ENCODE assay signal across 23 cellular contexts in the genomic region with DNA sequence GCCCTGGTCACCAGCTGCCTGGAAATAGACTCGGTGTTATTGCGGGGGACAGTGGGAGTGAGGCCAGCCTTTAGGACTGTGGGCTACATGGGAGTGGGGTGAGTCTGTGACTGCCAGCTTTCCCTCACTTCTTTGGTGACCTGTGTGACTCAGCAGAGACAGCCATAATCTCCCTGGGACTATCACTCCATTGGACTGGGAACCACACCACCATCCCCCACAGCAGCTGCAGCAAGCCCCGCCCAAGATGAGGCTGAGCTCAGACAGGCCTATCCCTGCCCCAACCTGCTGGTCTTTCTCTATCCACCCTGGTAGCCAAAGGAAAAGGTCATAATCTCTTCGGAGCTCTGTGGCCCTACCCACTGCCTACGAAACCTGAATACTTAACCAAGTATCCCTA.
"Had no signal": no experiment of that assay in that cellular context is flagged by ENCODE, and none has a peak within 500 bp of the region (broad histone marks: within the 10 kb centered on the region; RNA-seq: fewer than 3 reads in every experiment).

No MANE protein-coding gene starts in this region.

- H3K27ac ChIP-seq: cardiac muscle cell, esophagus muscularis mucosa, gastrocnemius medialis, left lung, ovary, psoas muscle, right atrium auricular region, upper lobe of left lung had no signal

- H3K36me3 ChIP-seq: cardiac muscle cell, esophagus muscularis mucosa, gastrocnemius medialis, left lung, ovary, right atrium auricular region, upper lobe of left lung had no signal

- DNase-seq: activated CD4-positive, alpha-beta memory T cell treated with anti-CD3 and anti-CD28 coated beads for 36 hours; activated CD4-positive, alpha-beta T cell treated with anti-CD3 and anti-CD28 coated beads for 48 hours; activated effector memory CD4-positive, alpha-beta T cell treated with anti-CD3 and anti-CD28 coated beads, Interleukin-2, amount 50 U/mL, for 16 hours; activated naive CD4-positive, alpha-beta T cell treated with anti-CD3 and anti-CD28 coated beads, Interleukin-2, amount 50 U/mL, for 16 hours; activated naive CD8-positive, alpha-beta T cell treated with anti-CD3 and anti-CD28 coated beads, Interleukin-2, amount 50 U/mL, for 24 hours; activated T-cell treated with anti-CD3 and anti-CD28 coated beads for 4 hours; cortex of kidney; gastrocnemius medialis; hippocampal formation; kidney glomerular epithelial cell; left lung; natural killer cell; ovary; psoas muscle; stimulated activated CD4-positive, alpha-beta T cell treated with anti-CD3 and anti-CD28 coated beads, Interleukin-4, amount 100 ng/mL, for 24 hours; stimulated activated naive CD4-positive, alpha-beta T cell treated with Interleukin-2 at 50 U/mL for 16 hours; T-helper 1 cell; T-helper 9 cell; upper lobe of left lung had no signal

- H3K4me1 ChIP-seq: esophagus muscularis mucosa, gastrocnemius medialis, left lung, psoas muscle, right atrium auricular region, upper lobe of left lung had no signal

- H3K27me3 ChIP-seq: cardiac muscle cell, esophagus muscularis mucosa, gastrocnemius medialis, left lung, ovary, right atrium auricular region, upper lobe of left lung had no signal

- H3K4me3 ChIP-seq: cardiac muscle cell, esophagus muscularis mucosa, gastrocnemius medialis, left lung, ovary, psoas muscle, right atrium auricular region, upper lobe of left lung had no signal

- FAIRE-seq: endometrium had no signal

- H3K9me3 ChIP-seq: ovary had no signal

- ATAC-seq: activated naive CD8-positive, alpha-beta T cell treated with anti-CD3 and anti-CD28 coated beads, Interleukin-2, amount 50 U/mL, for 24 hours; gastrocnemius medialis; left lung; natural killer cell; psoas muscle had no signal
